9 cellular contexts compared by ENCODE assay signal in the genomic region with DNA sequence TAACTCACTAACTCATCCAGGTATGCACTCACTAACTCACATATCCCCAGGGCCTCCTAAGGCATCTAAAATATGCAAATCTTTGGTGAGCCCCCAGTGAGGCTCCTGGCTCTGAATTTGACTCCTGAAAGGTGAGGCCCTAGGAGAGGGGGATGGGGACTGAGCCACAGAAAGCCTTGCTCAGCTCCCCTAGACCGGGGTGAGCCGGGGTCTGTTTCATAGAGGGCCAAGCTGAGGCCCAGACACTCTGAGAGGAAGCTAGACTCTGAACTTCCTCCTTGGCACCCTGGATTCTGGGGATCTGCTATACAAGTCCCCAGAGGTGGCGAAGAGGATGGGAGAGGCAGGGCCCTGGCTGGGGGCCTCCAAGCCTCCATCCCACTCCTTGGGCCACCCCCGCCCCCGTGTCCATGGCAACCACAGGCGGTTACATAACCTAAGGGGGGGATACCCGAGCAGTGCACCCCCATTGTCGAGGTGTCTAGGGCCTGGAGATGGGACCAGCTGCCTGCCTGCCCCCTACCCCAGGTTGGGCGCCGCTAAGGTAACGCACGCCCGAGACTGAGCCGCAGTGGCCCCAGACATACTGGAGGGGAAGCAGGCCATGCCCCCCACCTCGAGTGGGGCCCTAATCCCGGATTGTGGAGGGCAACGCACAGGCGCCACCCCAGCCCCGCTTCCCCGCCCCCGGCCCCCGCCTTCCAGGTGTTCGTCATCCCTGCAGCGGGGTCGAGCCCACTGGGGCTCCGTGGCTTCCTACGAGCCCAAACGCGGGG. TPM values are rescaled to one million over a fixed set of nuclear protein-coding genes. Genes with fewer than 3 reads are reported as not detected.
A peak's percentile ranks its signal among the peaks of the same experiment; 100 is the strongest.
DNase-seq lines count a peak whose midpoint lies in the region; ATAC-seq and FAIRE-seq lines count a peak whose summit lies in the region.
"Had no signal": no experiment of that assay in that cellular context is flagged by ENCODE, and none has a peak within 500 bp of the region (broad histone marks: within the 10 kb centered on the region; RNA-seq: fewer than 3 reads in every experiment).

No MANE protein-coding gene starts in this region.

- H3K36me3 Mint-ChIP-seq in activated CD4-positive, alpha-beta T cell treated with anti-CD3 and anti-CD28 coated beads for 36 hours (ENCODE audit: low read depth), result peaks cover 6% of the 10 kb centered on the region
- peaks cover 5% of the 10 kb centered on the region for H3K36me3 Mint-ChIP-seq in T-cell

- H3K27me3 Mint-ChIP-seq in activated CD4-positive, alpha-beta T cell treated with anti-CD3 and anti-CD28 coated beads for 36 hours, result no peaks in the 10 kb centered on the region
- no peaks in the 10 kb centered on the region for H3K27me3 Mint-ChIP-seq in T-cell

- CTCF ChIA-PET in activated CD4-positive, alpha-beta T cell treated with anti-CD3 and anti-CD28 coated beads for 36 hours (lab: Charles Lee), result interaction anchor here (0.6 to 5.1 kb wide), 3 partner anchors 9 to 84 kb away, joined by 3 to 24 read pairs (median 4); no protein-coding TSS in a partner anchor
- CTCF ChIA-PET in T-cell (lab: Charles Lee), result interaction anchor here in 1 of 2 donors (0.5 to 1.3 kb wide), 3 partner anchors 30 to 1239 kb away, joined by 3 read pairs; no protein-coding TSS in a partner anchor

- intact Hi-C loops in activated CD4-positive, alpha-beta T cell treated with anti-CD3 and anti-CD28 coated beads for 36 hours (cut with DNase I, micrococcal nuclease), result loop anchor here (1.0 kb wide), 1 partner anchor 10 kb away; no protein-coding TSS in a partner anchor

- H3K9me3 Mint-ChIP-seq in activated CD4-positive, alpha-beta T cell treated with anti-CD3 and anti-CD28 coated beads for 36 hours (ENCODE audit: low read depth), result no peaks in the 10 kb centered on the region
- no peaks in the 10 kb centered on the region for H3K9me3 Mint-ChIP-seq in T-cell

- no peak for FAIRE-seq in frontal cortex (lab: Jason Lieb, UNC)
- FAIRE-seq: colon had no signal

- no peak for ATAC-seq in activated CD4-positive, alpha-beta T cell treated with anti-CD3 and anti-CD28 coated beads for 36 hours
- ATAC-seq in T-cell (replicated peaks in 1 of 4) (peak; percentile 3 to 9 (median 6)), HG03432 (IDR thresholded peaks at IDR 0.05; ENCODE audit: unreplicated experiment) (no peak)

- peak overlapping the region; percentile 81 for H3K27ac ChIP-seq in epithelial cell of prostate

- no peak for DNase-seq in activated CD4-positive, alpha-beta T cell treated with anti-CD3 and anti-CD28 coated beads for 36 hours
- no peak for DNase-seq in activated CD4-positive, alpha-beta T cell treated with anti-CD3 and anti-CD28 coated beads, Interleukin-2, amount 50 U/mL, for 1 hour
- DNase-seq in T-cell (peak in 10 of 34 experiments; percentile 17 to 40 (median 28)), epithelial cell of prostate (ENCODE audit: low read depth, low spot score) (no peak), nucleus accumbens (lab: John Stamatoyannopoulos, UW) (peak in 42 of 56 donors; percentile 12 to 74 (median 41)), NCI-H510A treated with DMSO at 0.1 percent for 48 hours (lab: John Stamatoyannopoulos, UW) (no peak), frontal cortex (ENCODE audit: low spot score in 2 of 2) (no peak)

- peaks cover 30% of the 10 kb centered on the region for H3K4me1 Mint-ChIP-seq in activated CD4-positive, alpha-beta T cell treated with anti-CD3 and anti-CD28 coated beads for 36 hours
- H3K4me1 Mint-ChIP-seq in T-cell, result peaks cover 23 to 40% (median 30%) of the 10 kb centered on the region in 3 donors

- peak overlapping the region; percentile 63 for H3K4me3 Mint-ChIP-seq in activated CD4-positive, alpha-beta T cell treated with anti-CD3 and anti-CD28 coated beads for 36 hours
- peak overlapping the region; percentile 70 to 80 (median 74) for H3K4me3 Mint-ChIP-seq in T-cell

- POLR2A ChIA-PET in activated CD4-positive, alpha-beta T cell treated with anti-CD3 and anti-CD28 coated beads for 36 hours (lab: Charles Lee), result no interaction called here
- POLR2A ChIA-PET in T-cell (lab: Charles Lee), result no interaction called here

- H3K27ac Mint-ChIP-seq in activated CD4-positive, alpha-beta T cell treated with anti-CD3 and anti-CD28 coated beads for 36 hours, result peak overlapping the region; percentile 31
- H3K27ac Mint-ChIP-seq in T-cell, result peak overlapping the region; percentile 19 to 68

RNA-seq across cellular contexts. Expression of a gene that starts 0.6 kb away (rescaled TPM):
- total RNA-seq in activated CD4-positive, alpha-beta T cell treated with anti-CD3 and anti-CD28 coated beads for 36 hours, result 1 to 10 TPM; 6.1 to 8.0 TPM
- total RNA-seq in T-cell (10 to 100 TPM in 3 of 5 donors, 1 to 10 TPM in 2; 5.3 to 12.4 (median 11.3) TPM), frontal cortex (20.4 TPM)

RNA-seq across cellular contexts. Expression of a gene that starts 3.1 kb away (rescaled TPM):
- 10 to 100 TPM; 72.0 to 88.6 TPM for total RNA-seq in activated CD4-positive, alpha-beta T cell treated with anti-CD3 and anti-CD28 coated beads for 36 hours
- total RNA-seq in T-cell (10 to 100 TPM; 37.6 to 87.0 (median 69.3) TPM), frontal cortex (11.4 TPM)

RNA-seq across cellular contexts. Expression of a gene that starts 6.8 kb away (rescaled TPM):
- total RNA-seq in activated CD4-positive, alpha-beta T cell treated with anti-CD3 and anti-CD28 coated beads for 36 hours, result 10 to 100 TPM; 26.2 to 39.6 TPM
- total RNA-seq in T-cell (10 to 100 TPM; 37.3 to 51.7 (median 42.0) TPM), frontal cortex (10.2 TPM)

RNA-seq across cellular contexts. Expression of a gene that starts 20.9 kb away (rescaled TPM):
- total RNA-seq in activated CD4-positive, alpha-beta T cell treated with anti-CD3 and anti-CD28 coated beads for 36 hours, result 1 to 10 TPM; 2.9 to 3.1 TPM
- total RNA-seq in T-cell, result 1 to 10 TPM in 4 of 5 donors, under 1 TPM in 1; 0.93 to 6.5 (median 2.9) TPM
- 0.82 TPM for total RNA-seq in frontal cortex

RNA-seq across cellular contexts. Expression of a gene that starts 32.1 kb away (rescaled TPM):
- total RNA-seq in activated CD4-positive, alpha-beta T cell treated with anti-CD3 and anti-CD28 coated beads for 36 hours, result 1 to 10 TPM; 4.2 to 4.8 TPM
- total RNA-seq in T-cell (10 to 100 TPM; 18.3 to 27.4 (median 24.9) TPM), frontal cortex (20.0 TPM)

Comparison
In these comparisons a context has a peak if more than half of its experiments do, and no peak if none do; other contexts are left out.
1. ATAC-seq: peak in T-cell (4 of 4); none in activated CD4-positive, alpha-beta T cell treated with anti-CD3 and anti-CD28 coated beads for 36 hours (single experiment) and HG03432 (single experiment).
2. DNase-seq: peak in nucleus accumbens (42 of 56); none in activated CD4-positive, alpha-beta T cell treated with anti-CD3 and anti-CD28 coated beads for 36 hours (single experiment), activated CD4-positive, alpha-beta T cell treated with anti-CD3 and anti-CD28 coated beads, Interleukin-2, amount 50 U/mL, for 1 hour (single experiment), epithelial cell of prostate (single experiment), NCI-H510A treated with DMSO at 0.1 percent for 48 hours (single experiment) and frontal cortex (0 of 2).